Comparison of ENCODE assay signal across 15 cellular contexts in genomic region chr6:84411060-84411629, GRCh38.
A peak's percentile ranks its signal among the peaks of the same experiment; 100 is the strongest.
DNase-seq lines count a peak whose midpoint lies in the region; ATAC-seq and TF ChIP-seq lines count a peak whose summit lies in the region.
"Had no signal": no experiment of that assay in that cellular context is flagged by ENCODE, and none has a peak within 500 bp of the region (broad histone marks: within the 10 kb centered on the region; RNA-seq: fewer than 3 reads in every experiment).

No MANE protein-coding gene starts in this region.

- ATAC-seq in GM23338 (no peak), T-cell (replicated peaks in 1 of 4) (no peak)
- ATAC-seq: activated T-cell treated with anti-CD3 and anti-CD28 coated beads, Interleukin-2, amount 50 U/mL, for 72 hours; left ventricle myocardium superior; WTC11 had no signal

- H2AFZ ChIP-seq in GM23338 = no peak overlapping the region

- DNase-seq in GM23338 (ENCODE audit: low spot score) = no peak
- peak; percentile 48 to 59 for DNase-seq in NCI-H1930 (lab: John Stamatoyannopoulos, UW)
- no peak for DNase-seq in coronary artery (ENCODE audit: low spot score)
- no peak for DNase-seq in activated CD4-positive, alpha-beta T cell treated with anti-CD3 and anti-CD28 coated beads, Interleukin-2, amount 10 ng/mL, durations not matched to agents 7 days and 5 days
- DNase-seq in activated T-cell treated with anti-CD3 and anti-CD28 coated beads for 4 hours = no peak
- no peak for DNase-seq in T-cell
- DNase-seq: activated T-cell treated with anti-CD3 and anti-CD28 coated beads, Interleukin-2, amount 50 U/mL, for 72 hours; H9; left ventricle myocardium superior; NCI-H510A treated with DMSO at 0.1 percent for 48 hours; SIG-M5; stimulated activated CD4-positive, alpha-beta T cell treated with anti-CD3 and anti-CD28 coated beads, Interleukin-2, amount 100 ng/mL, for 24 hours; stimulated activated naive CD4-positive, alpha-beta T cell had no signal

- no peak overlapping the region for H3K4me2 ChIP-seq in GM23338
- H3K4me2 ChIP-seq in skeletal muscle satellite cell (ENCODE audit: low read length) = peak overlapping the region; percentile 48

- no peaks in the 10 kb centered on the region for H3K9me2 ChIP-seq in GM23338 (ENCODE audit: insufficient read depth)

- no peaks in the 10 kb centered on the region for H3K36me3 Mint-ChIP-seq in GM23338 (ENCODE audit: low read depth)
- no peaks in the 10 kb centered on the region for H3K36me3 Mint-ChIP-seq in activated CD4-positive, alpha-beta T cell treated with anti-CD3 and anti-CD28 coated beads, Interleukin-2, amount 10 ng/mL, durations not matched to agents 7 days and 5 days (ENCODE audit: low read depth)
- H3K36me3 Mint-ChIP-seq in T-cell = no peaks in the 10 kb centered on the region
- H3K36me3 Mint-ChIP-seq: WTC11 had no signal

- H3K4me1 Mint-ChIP-seq in GM23338 = 0 out of 3 replicates have a peak, but pooled peaks cover 3% of the 10 kb centered on the region
- H3K4me1 Mint-ChIP-seq in activated CD4-positive, alpha-beta T cell treated with anti-CD3 and anti-CD28 coated beads, Interleukin-2, amount 10 ng/mL, durations not matched to agents 7 days and 5 days = no peaks in the 10 kb centered on the region
- H3K4me1 Mint-ChIP-seq in T-cell = no peaks in the 10 kb centered on the region
- H3K4me1 Mint-ChIP-seq: WTC11 had no signal

- POLR2A ChIA-PET in activated CD4-positive, alpha-beta T cell treated with anti-CD3 and anti-CD28 coated beads, Interleukin-2, amount 10 ng/mL, durations not matched to agents 7 days and 5 days (lab: Charles Lee) = no interaction called here
- POLR2A ChIA-PET in T-cell (lab: Charles Lee) = no interaction called here

- H3K36me3 ChIP-seq in GM23338 (ENCODE audit: insufficient read depth) (no peaks in the 10 kb centered on the region), skeletal muscle satellite cell (ENCODE audit: insufficient read depth, low read length) (no peaks in the 10 kb centered on the region)

- H3K4me3 ChIP-seq in GM23338 (no peak overlapping the region), coronary artery (no peak overlapping the region), skeletal muscle satellite cell (ENCODE audit: low read length) (no peak overlapping the region)

- H3K27me3 ChIP-seq in GM23338 (ENCODE audit: insufficient read depth) = no peaks in the 10 kb centered on the region
- no peaks in the 10 kb centered on the region for H3K27me3 ChIP-seq in skeletal muscle satellite cell (ENCODE audit: control insufficient read depth, insufficient read depth, low read length)

- H3K9me3 Mint-ChIP-seq in GM23338 (no peaks in the 10 kb centered on the region), T-cell (no peaks in the 10 kb centered on the region)
- no peaks in the 10 kb centered on the region for H3K9me3 Mint-ChIP-seq in activated CD4-positive, alpha-beta T cell treated with anti-CD3 and anti-CD28 coated beads, Interleukin-2, amount 10 ng/mL, durations not matched to agents 7 days and 5 days
- H3K9me3 Mint-ChIP-seq: H9, WTC11 had no signal

- no peak overlapping the region for H3K9ac ChIP-seq in skeletal muscle satellite cell (ENCODE audit: low read depth, low read length)

- H4K20me1 ChIP-seq in GM23338 (replicated peaks; ENCODE audit: insufficient read depth) = no peaks in the 10 kb centered on the region

- H3K4me1 ChIP-seq in GM23338 (ENCODE audit: insufficient read depth) = no peaks in the 10 kb centered on the region
- peaks cover 22% of the 10 kb centered on the region for H3K4me1 ChIP-seq in skeletal muscle satellite cell (ENCODE audit: control insufficient read depth, insufficient read depth, low read length)

- H3K27ac ChIP-seq in GM23338 (ENCODE audit: low read depth) (no peak overlapping the region), coronary artery (peak overlapping the region; percentile 65 to 77)

- TF ChIP-seq CTCF in GM23338 (conservative IDR thresholded peaks at IDR 0.05; ENCODE audit: low read depth in 2 of 2) (no peak), coronary artery (IDR thresholded peaks at IDR 0.05) (no peak)

- CTCF ChIA-PET in activated CD4-positive, alpha-beta T cell treated with anti-CD3 and anti-CD28 coated beads, Interleukin-2, amount 10 ng/mL, durations not matched to agents 7 days and 5 days (lab: Charles Lee) = no interaction called here
- CTCF ChIA-PET in T-cell (lab: Charles Lee) = no interaction called here

- H3F3A ChIP-seq in GM23338 (replicated peaks; ENCODE audit: low read depth) = no peaks in the 10 kb centered on the region

- H3K27me3 Mint-ChIP-seq in GM23338 (ENCODE audit: insufficient read depth, low read depth, poor library complexity) (no peaks in the 10 kb centered on the region), T-cell (no peaks in the 10 kb centered on the region)
- no peaks in the 10 kb centered on the region for H3K27me3 Mint-ChIP-seq in activated CD4-positive, alpha-beta T cell treated with anti-CD3 and anti-CD28 coated beads, Interleukin-2, amount 10 ng/mL, durations not matched to agents 7 days and 5 days

- no peaks in the 10 kb centered on the region for H3K9me3 ChIP-seq in skeletal muscle satellite cell (replicated peaks; ENCODE audit: low read length)

- H3K4me3 Mint-ChIP-seq in GM23338 (no peak overlapping the region), T-cell (no peak overlapping the region)
- no peak overlapping the region for H3K4me3 Mint-ChIP-seq in activated CD4-positive, alpha-beta T cell treated with anti-CD3 and anti-CD28 coated beads, Interleukin-2, amount 10 ng/mL, durations not matched to agents 7 days and 5 days
- H3K4me3 Mint-ChIP-seq: activated T-cell treated with anti-CD3 and anti-CD28 coated beads, Interleukin-2, amount 50 U/mL, for 72 hours; H9; WTC11 had no signal

- H3K27ac Mint-ChIP-seq in GM23338 (peak overlapping the region; percentile 58), T-cell (no peak overlapping the region)
- no peak overlapping the region for H3K27ac Mint-ChIP-seq in activated CD4-positive, alpha-beta T cell treated with anti-CD3 and anti-CD28 coated beads, Interleukin-2, amount 10 ng/mL, durations not matched to agents 7 days and 5 days
- H3K27ac Mint-ChIP-seq: activated T-cell treated with anti-CD3 and anti-CD28 coated beads, Interleukin-2, amount 50 U/mL, for 72 hours; H9; WTC11 had no signal

- no peaks in the 10 kb centered on the region for H3K79me2 ChIP-seq in GM23338 (replicated peaks; ENCODE audit: insufficient read depth)

TF ChIP-seq in GM23338, 12 proteins besides CTCF, POLR2A, EP300 and RAD21 (continues in another document):
- no peak for TF ChIP-seq ETS1 (IDR thresholded peaks at IDR 0.05)

Comparison
In these comparisons a context has a peak if more than half of its experiments do, and no peak if none do; other contexts are left out.
1. DNase-seq: peak in NCI-H1930 (2 of 2); none in GM23338 (single experiment), coronary artery (single experiment), activated CD4-positive, alpha-beta T cell treated with anti-CD3 and anti-CD28 coated beads, Interleukin-2, amount 10 ng/mL, durations not matched to agents 7 days and 5 days (single experiment), activated T-cell treated with anti-CD3 and anti-CD28 coated beads for 4 hours (single experiment) and T-cell (0 of 34).